In the genomic region with DNA sequence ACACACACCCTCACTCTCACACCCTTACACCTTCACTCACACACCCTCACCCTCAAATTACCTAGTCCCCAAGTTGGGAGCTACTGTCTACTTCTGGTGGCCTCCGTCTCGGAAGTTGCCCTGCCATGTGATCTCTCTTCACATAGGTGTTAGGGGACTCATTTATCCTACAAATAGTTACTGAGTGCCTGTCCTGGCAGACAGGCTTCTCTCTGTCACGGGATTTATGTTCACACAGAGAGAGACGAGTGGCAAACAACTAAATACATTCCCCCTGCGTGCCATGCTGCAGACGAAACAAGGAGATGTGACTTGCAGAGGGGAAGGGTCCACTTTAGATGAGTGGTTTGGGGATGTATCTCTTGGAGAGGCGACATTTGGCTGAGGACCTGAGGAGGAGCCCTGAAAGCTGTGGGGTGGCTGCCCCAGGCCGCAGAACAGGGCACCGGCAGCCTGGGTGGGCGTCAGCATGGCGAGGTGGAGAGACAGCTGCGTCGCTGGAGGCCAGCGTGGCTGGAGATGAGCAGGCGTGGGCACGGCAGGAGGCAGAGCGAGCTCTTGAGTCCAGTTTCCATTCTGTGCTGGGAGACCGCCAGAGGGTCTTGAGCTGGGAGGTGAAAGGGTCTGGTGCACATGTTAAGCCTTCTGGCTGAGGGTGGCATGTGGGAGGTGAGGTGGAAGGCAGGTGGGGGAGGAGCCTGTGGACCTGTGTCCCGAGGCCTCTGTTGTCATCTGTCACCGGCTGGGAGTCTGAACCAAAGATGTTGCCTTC, we compare ENCODE assay signal across 13 cellular contexts. TPM values are rescaled to one million over a fixed set of nuclear protein-coding genes. Genes with fewer than 3 reads are reported as not detected.
DNase-seq lines count a peak whose midpoint lies in the region; ATAC-seq and TF ChIP-seq lines count a peak whose summit lies in the region.
"Had no signal": no experiment of that assay in that cellular context is flagged by ENCODE, and none has a peak within 500 bp of the region (broad histone marks: within the 10 kb centered on the region; RNA-seq: fewer than 3 reads in every experiment).

No MANE protein-coding gene starts in this region.

- H3K4me1 Mint-ChIP-seq in activated T-cell treated with anti-CD3 and anti-CD28 coated beads, Interleukin-2, amount 50 U/mL, for 72 hours (ENCODE audit: low read depth) = peaks cover 50% of the 10 kb centered on the region
- peaks cover 13% of the 10 kb centered on the region for H3K4me1 Mint-ChIP-seq in endothelial cell (ENCODE audit: unreplicated experiment)
- peaks cover 64% of the 10 kb centered on the region for H3K4me1 Mint-ChIP-seq in stimulated activated effector memory CD8-positive, alpha-beta T cell treated with anti-CD3 and anti-CD28 coated beads, Interleukin-12 subunit alpha, Interleukin-12 subunit beta, amount 100 ng/mL, for 72 hours

- H3K9me3 Mint-ChIP-seq in activated T-cell treated with anti-CD3 and anti-CD28 coated beads, Interleukin-2, amount 50 U/mL, for 72 hours = no peaks in the 10 kb centered on the region
- H3K9me3 Mint-ChIP-seq in endothelial cell (ENCODE audit: unreplicated experiment) = no peaks in the 10 kb centered on the region
- no peaks in the 10 kb centered on the region for H3K9me3 Mint-ChIP-seq in stimulated activated effector memory CD8-positive, alpha-beta T cell treated with anti-CD3 and anti-CD28 coated beads, Interleukin-12 subunit alpha, Interleukin-12 subunit beta, amount 100 ng/mL, for 72 hours

- peak overlapping the region; percentile 18 for H3K27ac Mint-ChIP-seq in activated T-cell treated with anti-CD3 and anti-CD28 coated beads, Interleukin-2, amount 50 U/mL, for 72 hours
- H3K27ac Mint-ChIP-seq in endothelial cell (ENCODE audit: unreplicated experiment) = no peak overlapping the region
- H3K27ac Mint-ChIP-seq in stimulated activated effector memory CD8-positive, alpha-beta T cell treated with anti-CD3 and anti-CD28 coated beads, Interleukin-12 subunit alpha, Interleukin-12 subunit beta, amount 100 ng/mL, for 72 hours = peak overlapping the region; percentile 84

- H3K27me3 ChIP-seq in RWPE2 (ENCODE audit: insufficient read depth, poor library complexity, severe bottlenecking) = no peaks in the 10 kb centered on the region
- H3K27me3 ChIP-seq: esophagus squamous epithelium had no signal

- H3K4me1 ChIP-seq in RWPE2 (ENCODE audit: insufficient read depth, poor library complexity, severe bottlenecking) = peaks cover 7% of the 10 kb centered on the region

- no peaks in the 10 kb centered on the region for H3K9me3 ChIP-seq in RWPE2 (ENCODE audit: severe bottlenecking)
- H3K9me3 ChIP-seq: esophagus squamous epithelium had no signal

- no peak for DNase-seq in activated T-cell treated with anti-CD3 and anti-CD28 coated beads, Interleukin-2, amount 50 U/mL, for 72 hours
- DNase-seq in activated T-cell treated with anti-CD3 and anti-CD28 coated beads for 4 hours = no peak
- DNase-seq in RWPE2 (ENCODE audit: low spot score) = peak; percentile 37
- DNase-seq in endothelial cell (ENCODE audit: low spot score) = no peak
- no peak for DNase-seq in stimulated activated effector memory CD8-positive, alpha-beta T cell treated with anti-CD3 and anti-CD28 coated beads, Interleukin-12 subunit alpha, Interleukin-12 subunit beta, amount 100 ng/mL, for 72 hours (ENCODE audit: low spot score in 2 of 2)
- DNase-seq in NCI-H2029 treated with DMSO at 0.1 percent for 48 hours (lab: John Stamatoyannopoulos, UW) = no peak
- DNase-seq in NCI-H2196 treated with DMSO at 0.1 percent for 48 hours (lab: John Stamatoyannopoulos, UW; ENCODE audit: unreplicated experiment) = no peak
- DNase-seq: anterior cingulate cortex, esophagus squamous epithelium, NCI-H1048, SIG-M5 had no signal

- no peak for TF ChIP-seq CTCF in RWPE2 (IDR thresholded peaks at IDR 0.05; ENCODE audit: poor library complexity, severe bottlenecking)
- no peak for TF ChIP-seq CTCF in endothelial cell (IDR thresholded peaks at IDR 0.05; ENCODE audit: unreplicated experiment)

- H3K36me3 Mint-ChIP-seq in activated T-cell treated with anti-CD3 and anti-CD28 coated beads, Interleukin-2, amount 50 U/mL, for 72 hours (ENCODE audit: insufficient read depth in 2 of 2) = peaks cover 7 to 29% of the 10 kb centered on the region in 2 donors
- peaks cover 52% of the 10 kb centered on the region for H3K36me3 Mint-ChIP-seq in endothelial cell (ENCODE audit: low read depth, unreplicated experiment)
- H3K36me3 Mint-ChIP-seq in stimulated activated effector memory CD8-positive, alpha-beta T cell treated with anti-CD3 and anti-CD28 coated beads, Interleukin-12 subunit alpha, Interleukin-12 subunit beta, amount 100 ng/mL, for 72 hours = peaks cover 90% of the 10 kb centered on the region

- H3K27ac ChIP-seq in RWPE2 (ENCODE audit: poor library complexity, severe bottlenecking) = no peak overlapping the region
- H3K27ac ChIP-seq: esophagus squamous epithelium had no signal

- H3K27me3 Mint-ChIP-seq in activated T-cell treated with anti-CD3 and anti-CD28 coated beads, Interleukin-2, amount 50 U/mL, for 72 hours (ENCODE audit: low read depth) = no peaks in the 10 kb centered on the region
- peaks cover 5% of the 10 kb centered on the region for H3K27me3 Mint-ChIP-seq in endothelial cell (ENCODE audit: unreplicated experiment)

- no peak overlapping the region for H3K4me3 Mint-ChIP-seq in activated T-cell treated with anti-CD3 and anti-CD28 coated beads, Interleukin-2, amount 50 U/mL, for 72 hours
- peak overlapping the region; percentile 60 for H3K4me3 Mint-ChIP-seq in endothelial cell (ENCODE audit: unreplicated experiment)
- no peak overlapping the region for H3K4me3 Mint-ChIP-seq in stimulated activated effector memory CD8-positive, alpha-beta T cell treated with anti-CD3 and anti-CD28 coated beads, Interleukin-12 subunit alpha, Interleukin-12 subunit beta, amount 100 ng/mL, for 72 hours

- H3K36me3 ChIP-seq in RWPE2 (ENCODE audit: low read depth) = peaks cover 56% of the 10 kb centered on the region

- ATAC-seq in activated T-cell treated with anti-CD3 and anti-CD28 coated beads, Interleukin-2, amount 50 U/mL, for 72 hours (replicated peaks in 1 of 2) = no peak
- no peak for ATAC-seq in RWPE2 (ENCODE audit: low read depth)
- ATAC-seq in stimulated activated effector memory CD8-positive, alpha-beta T cell treated with anti-CD3 and anti-CD28 coated beads, Interleukin-12 subunit alpha, Interleukin-12 subunit beta, amount 100 ng/mL, for 72 hours = no peak
- no peak for ATAC-seq in HG03095 (IDR thresholded peaks at IDR 0.05; ENCODE audit: unreplicated experiment)
- ATAC-seq: left colon had no signal

- H3K4me3 ChIP-seq in RWPE2 (ENCODE audit: severe bottlenecking) = no peak overlapping the region
- H3K4me3 ChIP-seq: esophagus squamous epithelium had no signal

RNA-seq across cellular contexts. Expression of a gene that starts 17.2 kb away (rescaled TPM):
- total RNA-seq in activated T-cell treated with anti-CD3 and anti-CD28 coated beads, Interleukin-2, amount 50 U/mL, for 72 hours = 100 to 1,000 TPM; 111 to 127 TPM
- total RNA-seq in endothelial cell (ENCODE audit: unreplicated experiment) = 115 TPM

RNA-seq across cellular contexts. Expression of a gene that starts 22.5 kb away (rescaled TPM):
- total RNA-seq in activated T-cell treated with anti-CD3 and anti-CD28 coated beads, Interleukin-2, amount 50 U/mL, for 72 hours = 100 to 1,000 TPM; 267 to 353 TPM
- total RNA-seq in endothelial cell (ENCODE audit: unreplicated experiment) = 0.77 TPM

Comparison
In these comparisons a context has a peak if more than half of its experiments do, and no peak if none do; other contexts are left out.
1. RNA of a gene that starts 22.5 kb away (total RNA-seq): 267 to 353 TPM in activated T-cell treated with anti-CD3 and anti-CD28 coated beads, Interleukin-2, amount 50 U/mL, for 72 hours; 0.77 TPM in endothelial cell (single experiment); every median in the first group is over 100 times any median in the second.